In genomic region chr3:47504113-47504512, GRCh38 we compare ENCODE assay signal across 38 cellular contexts.
"Had no signal": no experiment of that assay in that cellular context is flagged by ENCODE, and none has a peak within 500 bp of the region (broad histone marks: within the 10 kb centered on the region; RNA-seq: fewer than 3 reads in every experiment).

No MANE protein-coding gene starts in this region.

- H3K4me3 Mint-ChIP-seq: activated CD4-positive, alpha-beta memory T cell treated with anti-CD3 and anti-CD28 coated beads for 36 hours; activated CD4-positive, alpha-beta T cell treated with anti-CD3 and anti-CD28 coated beads for 36 hours; activated CD4-positive, alpha-beta T cell treated with anti-CD3 and anti-CD28 coated beads, Interleukin-2, amount 10 ng/mL, durations not matched to agents 24 days and 14 days; activated CD8-positive, alpha-beta memory T cell treated with anti-CD3 and anti-CD28 coated beads, Interleukin-2, amount 10 ng/mL, durations not matched to agents 7 days and 5 days; activated CD8-positive, alpha-beta T cell treated with anti-CD3 and anti-CD28 coated beads, Interleukin-2, amount 10 ng/mL, durations not matched to agents 7 days and 5 days; activated naive CD4-positive, alpha-beta T cell treated with anti-CD3 and anti-CD28 coated beads for 36 hours; activated naive CD8-positive, alpha-beta T cell treated with anti-CD3 and anti-CD28 coated beads, Interleukin-2, amount 10 ng/mL, durations not matched to agents 7 days and 5 days; activated T-helper 1 cell treated with anti-CD3 and anti-CD28 coated beads, Interleukin-12 subunit alpha, Interleukin-12 subunit beta, Interleukin-2, Interleukin-4 antibody, amounts not matched to agents 30 ng/mL and 10 ng/mL and 1 ng/mL, durations not matched to agents 14 hours and 24 hours and 36 hours; brain; dendritic cell treated with granulocyte-macrophage colony-stimulating factor and Interleukin-4, amounts not matched to agents 40 ng/mL and 50 ng/mL, for 4 days; endodermal cell; T-helper 17 cell; T-helper 2 cell treated with Interferon-gamma antibody and Interleukin-4, amounts not matched to agents 5 μg/mL and 100 μg/mL, for 36 hours had no signal

- H3K27me3 Mint-ChIP-seq: activated CD4-positive, alpha-beta memory T cell treated with anti-CD3 and anti-CD28 coated beads for 36 hours; activated CD4-positive, alpha-beta T cell treated with anti-CD3 and anti-CD28 coated beads for 36 hours; activated CD4-positive, alpha-beta T cell treated with anti-CD3 and anti-CD28 coated beads, Interleukin-2, amount 10 ng/mL, durations not matched to agents 24 days and 14 days; activated CD8-positive, alpha-beta memory T cell treated with anti-CD3 and anti-CD28 coated beads, Interleukin-2, amount 10 ng/mL, durations not matched to agents 7 days and 5 days; activated naive CD8-positive, alpha-beta T cell treated with anti-CD3 and anti-CD28 coated beads, Interleukin-2, amount 10 ng/mL, durations not matched to agents 7 days and 5 days; brain; dendritic cell treated with granulocyte-macrophage colony-stimulating factor and Interleukin-4, amounts not matched to agents 40 ng/mL and 50 ng/mL, for 4 days; T-helper 17 cell had no signal

- H3K4me1 Mint-ChIP-seq: activated CD4-positive, alpha-beta T cell treated with anti-CD3 and anti-CD28 coated beads for 36 hours; activated CD4-positive, alpha-beta T cell treated with anti-CD3 and anti-CD28 coated beads, Interleukin-2, amount 10 ng/mL, durations not matched to agents 24 days and 14 days; activated CD8-positive, alpha-beta memory T cell treated with anti-CD3 and anti-CD28 coated beads, Interleukin-2, amount 10 ng/mL, durations not matched to agents 7 days and 5 days; activated naive CD8-positive, alpha-beta T cell treated with anti-CD3 and anti-CD28 coated beads, Interleukin-2, amount 10 ng/mL, durations not matched to agents 7 days and 5 days; brain; endodermal cell had no signal

- H3K27ac Mint-ChIP-seq: activated CD4-positive, alpha-beta memory T cell treated with anti-CD3 and anti-CD28 coated beads for 36 hours; activated CD4-positive, alpha-beta T cell treated with anti-CD3 and anti-CD28 coated beads for 36 hours; activated CD4-positive, alpha-beta T cell treated with anti-CD3 and anti-CD28 coated beads, Interleukin-2, amount 10 ng/mL, durations not matched to agents 24 days and 14 days; activated CD8-positive, alpha-beta memory T cell treated with anti-CD3 and anti-CD28 coated beads, Interleukin-2, amount 10 ng/mL, durations not matched to agents 7 days and 5 days; activated CD8-positive, alpha-beta T cell treated with anti-CD3 and anti-CD28 coated beads, Interleukin-2, amount 10 ng/mL, durations not matched to agents 7 days and 5 days; activated naive CD4-positive, alpha-beta T cell treated with anti-CD3 and anti-CD28 coated beads for 36 hours; activated naive CD4-positive, alpha-beta T cell treated with anti-CD3 and anti-CD28 coated beads, Interleukin-2, amount 50 U/mL, for 72 hours; activated naive CD8-positive, alpha-beta T cell treated with anti-CD3 and anti-CD28 coated beads, Interleukin-2, amount 10 ng/mL, durations not matched to agents 7 days and 5 days; activated T-helper 1 cell treated with anti-CD3 and anti-CD28 coated beads, Interleukin-12 subunit alpha, Interleukin-12 subunit beta, Interleukin-2, Interleukin-4 antibody, amounts not matched to agents 30 ng/mL and 10 ng/mL and 1 ng/mL, durations not matched to agents 14 hours and 24 hours and 36 hours; activated T-helper 2 cell treated with anti-CD3 and anti-CD28 coated beads, Interferon-gamma antibody, Interleukin-2, Interleukin-4, amounts not matched to agents 10 μg/mL and 5 μg/mL and 100 μg/mL, durations not matched to agents 14 hours and 24 hours and 36 hours; brain; dendritic cell treated with granulocyte-macrophage colony-stimulating factor and Interleukin-4, amounts not matched to agents 40 ng/mL and 50 ng/mL, for 4 days; endodermal cell; T-helper 17 cell; T-helper 2 cell treated with Interferon-gamma antibody and Interleukin-4, amounts not matched to agents 5 μg/mL and 100 μg/mL, for 36 hours had no signal

- DNase-seq: activated CD4-positive, alpha-beta memory T cell treated with anti-CD3 and anti-CD28 coated beads for 36 hours; activated CD4-positive, alpha-beta T cell treated with anti-CD3 and anti-CD28 coated beads for 36 hours; activated CD4-positive, alpha-beta T cell treated with anti-CD3 and anti-CD28 coated beads, Interleukin-2, amount 10 ng/mL, durations not matched to agents 24 days and 14 days; activated CD4-positive, CD25-positive, alpha-beta regulatory T cell; activated CD4-positive, CD25-positive, alpha-beta regulatory T cell treated with anti-CD3 and anti-CD28 coated beads, Interleukin-2, amount 50 U/mL, for 72 hours; activated CD8-positive, alpha-beta memory T cell treated with anti-CD3 and anti-CD28 coated beads, Interleukin-2, amount 10 ng/mL, durations not matched to agents 7 days and 5 days; activated CD8-positive, alpha-beta memory T cell treated with anti-CD3 and anti-CD28 coated beads, Interleukin-2, amount 50 U/mL, for 4 hours; activated CD8-positive, alpha-beta T cell treated with anti-CD3 and anti-CD28 coated beads, Interleukin-2, amount 10 ng/mL, durations not matched to agents 7 days and 5 days; activated effector memory CD4-positive, alpha-beta T cell treated with anti-CD3 and anti-CD28 coated beads, Interleukin-2, amount 50 U/mL, for 16 hours; activated naive CD4-positive, alpha-beta T cell treated with anti-CD3 and anti-CD28 coated beads for 36 hours; activated naive CD8-positive, alpha-beta T cell treated with anti-CD3 and anti-CD28 coated beads, Interleukin-2, amount 10 ng/mL, durations not matched to agents 7 days and 5 days; activated T-cell treated with anti-CD3 and anti-CD28 coated beads, Interleukin-2, amount 50 U/mL, for 1 hour; activated T-cell treated with anti-CD3 and anti-CD28 coated beads, Interleukin-2, amount 50 U/mL, for 48 hours; central memory CD4-positive, alpha-beta T cell; cerebellar nuclear complex; dorsolateral prefrontal cortex; effector memory CD4-positive, alpha-beta T cell; endodermal cell; erythroblast; foreskin keratinocyte; gastrocnemius medialis; glutamatergic neuron; heart left ventricle; T-helper 1 cell; T-helper 17 cell; T1000; WERI-Rb-1 had no signal

- ATAC-seq: activated CD4-positive, alpha-beta T cell treated with anti-CD3 and anti-CD28 coated beads for 36 hours; activated CD8-positive, alpha-beta memory T cell treated with anti-CD3 and anti-CD28 coated beads, Interleukin-2, amount 10 ng/mL, durations not matched to agents 7 days and 5 days; activated CD8-positive, alpha-beta T cell treated with anti-CD3 and anti-CD28 coated beads, Interleukin-2, amount 10 ng/mL, durations not matched to agents 7 days and 5 days; activated naive CD4-positive, alpha-beta T cell treated with anti-CD3 and anti-CD28 coated beads, Interleukin-2, amount 50 U/mL, for 72 hours; foreskin keratinocyte; gastrocnemius medialis; heart left ventricle; T-helper 17 cell had no signal

- H3K27ac ChIP-seq: ascending aorta, breast epithelium, cardiac muscle cell, coronary artery, esophagus muscularis mucosa, foreskin keratinocyte, gastrocnemius medialis, heart left ventricle, WERI-Rb-1 had no signal

- H3K9me3 Mint-ChIP-seq: activated CD4-positive, alpha-beta memory T cell treated with anti-CD3 and anti-CD28 coated beads for 36 hours; activated CD4-positive, alpha-beta T cell treated with anti-CD3 and anti-CD28 coated beads, Interleukin-2, amount 10 ng/mL, durations not matched to agents 24 days and 14 days; activated naive CD4-positive, alpha-beta T cell treated with anti-CD3 and anti-CD28 coated beads for 36 hours; activated naive CD4-positive, alpha-beta T cell treated with anti-CD3 and anti-CD28 coated beads, Interleukin-2, amount 50 U/mL, for 72 hours; activated naive CD8-positive, alpha-beta T cell treated with anti-CD3 and anti-CD28 coated beads, Interleukin-2, amount 10 ng/mL, durations not matched to agents 7 days and 5 days; activated T-helper 1 cell treated with anti-CD3 and anti-CD28 coated beads, Interleukin-12 subunit alpha, Interleukin-12 subunit beta, Interleukin-2, Interleukin-4 antibody, amounts not matched to agents 30 ng/mL and 10 ng/mL and 1 ng/mL, durations not matched to agents 14 hours and 24 hours and 36 hours; activated T-helper 2 cell treated with anti-CD3 and anti-CD28 coated beads, Interferon-gamma antibody, Interleukin-2, Interleukin-4, amounts not matched to agents 10 μg/mL and 5 μg/mL and 100 μg/mL, durations not matched to agents 14 hours and 24 hours and 36 hours; brain; dendritic cell treated with granulocyte-macrophage colony-stimulating factor and Interleukin-4, amounts not matched to agents 40 ng/mL and 50 ng/mL, for 4 days; endodermal cell; T-helper 2 cell treated with Interferon-gamma antibody and Interleukin-4, amounts not matched to agents 5 μg/mL and 100 μg/mL, for 36 hours had no signal
